25 cellular contexts compared by ENCODE assay signal in the genomic region with DNA sequence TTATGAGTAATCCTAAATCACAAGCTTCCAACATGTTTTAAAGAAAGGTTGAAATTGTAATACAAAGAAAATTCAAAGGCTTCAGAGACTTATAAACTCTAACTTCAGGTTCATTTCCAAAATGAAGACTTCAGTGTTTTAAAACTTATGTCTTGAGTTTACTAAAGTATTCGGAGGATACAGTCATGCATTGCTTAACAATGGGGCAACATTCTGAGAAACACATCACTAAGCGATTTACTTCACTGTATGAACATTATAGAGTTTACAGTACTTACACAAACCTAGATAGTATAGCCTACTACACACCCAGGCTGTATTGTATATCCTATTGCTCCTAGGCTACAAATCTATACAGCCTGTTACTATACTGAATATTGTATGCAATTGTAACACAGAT.
"Had no signal": no experiment of that assay in that cellular context is flagged by ENCODE, and none has a peak within 500 bp of the region (broad histone marks: within the 10 kb centered on the region; RNA-seq: fewer than 3 reads in every experiment).

No MANE protein-coding gene starts in this region.

- H3K9me3 ChIP-seq: ascending aorta, gastroesophageal sphincter, pancreas, psoas muscle, right atrium auricular region, spleen, thoracic aorta, vagina had no signal

- H3K4me3 Mint-ChIP-seq: activated B cell treated with CpG ODN at 0.5 μM for 24 hours; activated CD4-positive, alpha-beta T cell treated with anti-CD3 and anti-CD28 coated beads for 36 hours; activated naive CD4-positive, alpha-beta T cell treated with anti-CD3 and anti-CD28 coated beads for 36 hours; central memory CD8-positive, alpha-beta T cell; mesothelial cell of epicardium; natural killer cell; T-helper 17 cell; type B pancreatic cell had no signal

- H3K4me1 Mint-ChIP-seq: activated CD4-positive, alpha-beta T cell treated with anti-CD3 and anti-CD28 coated beads for 36 hours; central memory CD8-positive, alpha-beta T cell; natural killer cell; T-helper 17 cell had no signal

- DNase-seq: activated B cell treated with CpG ODN at 0.5 μM for 24 hours; activated CD4-positive, alpha-beta T cell treated with anti-CD3 and anti-CD28 coated beads for 36 hours; activated CD4-positive, alpha-beta T cell treated with anti-CD3 and anti-CD28 coated beads, Interleukin-2, amount 50 U/mL, for 48 hours; activated naive CD4-positive, alpha-beta T cell treated with anti-CD3 and anti-CD28 coated beads for 36 hours; activated T-cell treated with anti-CD3 and anti-CD28 coated beads, Interleukin-2, amount 50 U/mL, for 48 hours; head of caudate nucleus; hypothalamus; left ventricle myocardium superior; mammary epithelial cell; natural killer cell; pancreas; psoas muscle; spleen; stimulated activated CD4-positive, alpha-beta T cell treated with anti-CD3 and anti-CD28 coated beads, Interleukin-4, amount 100 ng/mL, for 1 hour; stimulated activated naive CD4-positive, alpha-beta T cell; T-helper 17 cell had no signal

- H3K4me3 ChIP-seq: ascending aorta, coronary artery, gastroesophageal sphincter, pancreas, psoas muscle, right atrium auricular region, spleen, thoracic aorta, vagina had no signal

- H3K27ac Mint-ChIP-seq: activated B cell treated with CpG ODN at 0.5 μM for 24 hours; activated CD4-positive, alpha-beta T cell treated with anti-CD3 and anti-CD28 coated beads for 36 hours; activated naive CD4-positive, alpha-beta T cell treated with anti-CD3 and anti-CD28 coated beads for 36 hours; mesothelial cell of epicardium; natural killer cell; T-helper 17 cell; type B pancreatic cell had no signal

- H3K9me3 Mint-ChIP-seq: activated naive CD4-positive, alpha-beta T cell treated with anti-CD3 and anti-CD28 coated beads for 36 hours; central memory CD8-positive, alpha-beta T cell had no signal

- H3K27me3 Mint-ChIP-seq: activated B cell treated with CpG ODN at 0.5 μM for 24 hours; activated CD4-positive, alpha-beta T cell treated with anti-CD3 and anti-CD28 coated beads for 36 hours; central memory CD8-positive, alpha-beta T cell; T-helper 17 cell; type B pancreatic cell had no signal

- H3K4me1 ChIP-seq: pancreas had no signal

- H3K27ac ChIP-seq: ascending aorta, coronary artery, gastroesophageal sphincter, pancreas, psoas muscle, right atrium auricular region, spleen, thoracic aorta, vagina had no signal

- ATAC-seq: activated CD4-positive, alpha-beta T cell treated with anti-CD3 and anti-CD28 coated beads for 36 hours; gastroesophageal sphincter; left ventricle myocardium superior; natural killer cell; pancreas; psoas muscle; T-helper 17 cell had no signal

- H3K27me3 ChIP-seq: ascending aorta, gastroesophageal sphincter, pancreas, right atrium auricular region, spleen, vagina had no signal
